Comparison of ENCODE assay signal across 15 cellular contexts in the genomic region with DNA sequence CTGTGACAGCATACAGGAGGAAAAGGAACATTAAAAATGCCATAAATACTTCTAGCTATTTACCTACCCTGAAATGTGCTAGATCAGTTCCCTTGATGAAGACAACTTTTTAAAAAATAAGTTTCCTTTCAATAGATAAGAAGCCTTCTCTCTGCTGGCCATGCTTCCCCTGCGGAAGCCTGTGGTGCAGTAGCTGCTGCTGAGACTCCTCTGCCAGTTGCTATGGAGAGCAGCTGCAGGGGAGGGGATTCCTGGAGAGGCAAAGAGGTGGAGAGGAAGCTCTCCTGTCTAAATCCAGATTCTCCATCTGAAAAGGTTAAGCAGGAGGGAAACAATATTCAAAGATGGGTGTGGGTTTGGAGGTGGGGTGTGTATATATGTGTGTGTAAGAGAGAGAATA.
DNase-seq lines count a peak whose midpoint lies in the region; ATAC-seq and TF ChIP-seq lines count a peak whose summit lies in the region.
"Had no signal": no experiment of that assay in that cellular context is flagged by ENCODE, and none has a peak within 500 bp of the region (broad histone marks: within the 10 kb centered on the region; RNA-seq: fewer than 3 reads in every experiment).

No MANE protein-coding gene starts in this region.

- H3K9me3 Mint-ChIP-seq in nephron progenitor cell = peaks cover 1% of the 10 kb centered on the region
- no peaks in the 10 kb centered on the region for H3K9me3 Mint-ChIP-seq in activated naive CD4-positive, alpha-beta T cell treated with anti-CD3 and anti-CD28 coated beads, Interleukin-2, amount 50 U/mL, for 72 hours

- H3K4me3 Mint-ChIP-seq in nephron progenitor cell = no peak overlapping the region

- H3K27ac Mint-ChIP-seq in nephron progenitor cell = no peak overlapping the region
- no peak overlapping the region for H3K27ac Mint-ChIP-seq in activated naive CD4-positive, alpha-beta T cell treated with anti-CD3 and anti-CD28 coated beads, Interleukin-2, amount 50 U/mL, for 72 hours

- H3K27ac ChIP-seq in VCaP = peak overlapping the region; percentile 80
- H3K27ac ChIP-seq: 22Rv1, breast epithelium, ovary, upper lobe of left lung had no signal

- TF ChIP-seq CTCF in VCaP (conservative IDR thresholded peaks at IDR 0.05) (no peak), nephron progenitor cell (IDR thresholded peaks at IDR 0.05) (no peak)

- H3K27me3 Mint-ChIP-seq in nephron progenitor cell (ENCODE audit: low read depth, poor library complexity) = no peaks in the 10 kb centered on the region

- DNase-seq in NCI-H1417 (lab: John Stamatoyannopoulos, UW) = peak; percentile 25 to 79 (median 54)
- no peak for DNase-seq in NCI-H1417 treated with DMSO at 0.1 percent for 48 hours (lab: John Stamatoyannopoulos, UW)
- peak; percentile 40 for DNase-seq in NCI-H2029 treated with DMSO at 0.1 percent for 48 hours (lab: John Stamatoyannopoulos, UW)
- peak; percentile 12 for DNase-seq in nephron progenitor cell
- no peak for DNase-seq in activated naive CD4-positive, alpha-beta T cell treated with anti-CD3 and anti-CD28 coated beads, Interleukin-2, amount 50 U/mL, for 72 hours (ENCODE audit: low spot score in 2 of 2)
- DNase-seq in stimulated activated naive CD4-positive, alpha-beta T cell (lab: John Stamatoyannopoulos, UW) = no peak
- DNase-seq in NCI-H1436 (lab: John Stamatoyannopoulos, UW) = no peak
- DNase-seq: activated CD4-positive, alpha-beta T cell treated with anti-CD3 and anti-CD28 coated beads, Interleukin-2, amount 50 U/mL, for 48 hours; activated effector memory CD4-positive, alpha-beta T cell treated with anti-CD3 and anti-CD28 coated beads, Interleukin-2, amount 50 U/mL, for 16 hours; hippocampal formation; ovary; upper lobe of left lung had no signal

- no peaks in the 10 kb centered on the region for H3K36me3 Mint-ChIP-seq in nephron progenitor cell (ENCODE audit: low read depth)
- no peaks in the 10 kb centered on the region for H3K36me3 Mint-ChIP-seq in activated naive CD4-positive, alpha-beta T cell treated with anti-CD3 and anti-CD28 coated beads, Interleukin-2, amount 50 U/mL, for 72 hours

- peaks cover 20% of the 10 kb centered on the region for H3K4me1 Mint-ChIP-seq in nephron progenitor cell

- ATAC-seq in activated naive CD4-positive, alpha-beta T cell treated with anti-CD3 and anti-CD28 coated beads, Interleukin-2, amount 50 U/mL, for 72 hours = no peak

Comparison
In these comparisons a context has a peak if more than half of its experiments do, and no peak if none do; other contexts are left out.
1. DNase-seq: peak in NCI-H1417 (3 of 3), NCI-H2029 treated with DMSO at 0.1 percent for 48 hours (single experiment) and nephron progenitor cell (single experiment); none in NCI-H1417 treated with DMSO at 0.1 percent for 48 hours (single experiment), activated naive CD4-positive, alpha-beta T cell treated with anti-CD3 and anti-CD28 coated beads, Interleukin-2, amount 50 U/mL, for 72 hours (0 of 2), stimulated activated naive CD4-positive, alpha-beta T cell (0 of 6) and NCI-H1436 (single experiment).